ENCODE assay signal across 20 cellular contexts in the genomic region with DNA sequence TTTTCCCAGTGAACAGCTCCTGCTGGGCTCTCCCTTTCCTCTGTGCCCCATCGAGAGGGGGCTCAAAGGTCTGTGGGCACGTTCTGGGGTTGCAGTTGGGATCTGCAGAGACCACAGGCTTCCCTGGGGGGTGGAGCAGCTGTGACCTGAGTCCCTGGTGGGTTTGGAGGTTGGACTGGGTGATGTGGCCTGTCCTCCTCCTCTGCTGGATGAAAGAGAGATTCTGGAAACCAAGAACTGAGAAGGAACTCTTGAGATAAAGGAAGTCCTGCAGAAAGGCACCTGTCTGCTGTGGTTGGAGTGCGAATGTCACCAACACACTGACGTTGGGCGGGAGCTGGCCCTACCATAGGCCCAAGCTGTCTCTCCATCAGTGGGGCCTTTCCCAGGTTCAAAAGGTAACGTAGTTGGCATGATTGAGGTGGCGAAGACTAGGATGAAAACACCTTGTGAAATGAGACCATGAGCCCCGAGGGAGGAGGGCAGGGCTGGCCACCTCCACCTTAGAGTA.
"Had no signal": no experiment of that assay in that cellular context is flagged by ENCODE, and none has a peak within 500 bp of the region (broad histone marks: within the 10 kb centered on the region; RNA-seq: fewer than 3 reads in every experiment).

No MANE protein-coding gene starts in this region.

- H3K4me1 ChIP-seq: esophagus squamous epithelium, gastroesophageal sphincter, left ventricle myocardium inferior, lower lobe of right lung, sigmoid colon, stomach, transverse colon had no signal

- DNase-seq: dermis blood vessel endothelial cell; esophagus squamous epithelium; foreskin fibroblast; glutamatergic neuron; immature natural killer cell; left cardiac atrium; left ventricle myocardium inferior; lower lobe of right lung; natural killer cell; posterior cingulate gyrus; sigmoid colon; stimulated activated CD4-positive, alpha-beta T cell treated with anti-CD3 and anti-CD28 coated beads, Interleukin-2, amount 100 ng/mL, for 24 hours; stimulated activated CD4-positive, alpha-beta T cell treated with anti-CD3 and anti-CD28 coated beads, Interleukin-4, amount 100 ng/mL, for 4 hours; stimulated activated naive CD4-positive, alpha-beta T cell; stomach; substantia nigra; transverse colon had no signal

- H3K36me3 ChIP-seq: esophagus squamous epithelium, gastroesophageal sphincter, left ventricle myocardium inferior, lower lobe of right lung, sigmoid colon, stomach, thoracic aorta, transverse colon had no signal

- H3K4me3 ChIP-seq: esophagus squamous epithelium, gastroesophageal sphincter, left ventricle myocardium inferior, lower lobe of right lung, sigmoid colon, skin epidermis, stomach, thoracic aorta, transverse colon had no signal

- H3K27ac ChIP-seq: esophagus squamous epithelium, gastroesophageal sphincter, left ventricle myocardium inferior, lower lobe of right lung, sigmoid colon, stomach, thoracic aorta, transverse colon had no signal

- H3K27me3 ChIP-seq: sigmoid colon, transverse colon had no signal

- H3K9me3 ChIP-seq: esophagus squamous epithelium, gastroesophageal sphincter, left ventricle myocardium inferior, lower lobe of right lung, sigmoid colon, stomach, thoracic aorta, transverse colon had no signal

- ATAC-seq: gastroesophageal sphincter, left cardiac atrium, lower lobe of right lung, natural killer cell had no signal
